In the genomic region with DNA sequence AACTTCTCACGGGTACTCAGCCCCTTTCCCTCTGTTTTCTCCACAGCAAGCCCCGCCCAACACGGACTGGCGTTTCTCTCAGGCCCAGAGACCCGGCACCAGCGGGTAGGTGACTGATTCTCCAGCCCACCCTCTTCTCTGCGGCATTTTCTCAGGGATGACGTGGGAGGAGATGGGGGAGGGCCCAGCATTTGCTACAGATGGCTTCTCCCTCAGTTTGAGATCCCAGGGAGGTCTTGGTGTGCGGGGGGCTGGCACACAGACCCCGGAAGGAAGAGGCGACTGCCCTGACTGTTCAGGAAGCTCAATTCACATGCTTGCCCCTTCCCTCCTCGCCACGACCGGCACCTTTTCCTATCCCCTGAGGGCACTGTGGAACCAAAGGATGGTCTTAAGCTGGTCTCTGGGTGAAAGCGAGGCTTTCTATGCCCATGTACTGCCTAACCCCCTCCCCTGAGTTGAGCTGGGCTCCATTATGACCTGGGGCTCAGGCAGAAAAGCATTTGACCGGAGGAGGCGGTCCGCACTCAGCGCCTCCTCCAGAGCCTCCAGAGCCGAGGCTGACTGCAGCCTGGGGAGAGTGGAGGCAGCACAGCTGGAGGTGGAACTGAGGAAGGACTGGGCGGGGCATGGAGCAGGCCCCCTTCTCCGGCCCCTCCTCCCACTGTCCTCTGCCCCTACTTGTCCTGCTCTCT, we compare ENCODE assay signal across 13 cellular contexts. TPM values are rescaled to one million over a fixed set of nuclear protein-coding genes. Genes with fewer than 3 reads are reported as not detected.
A peak's percentile ranks its signal among the peaks of the same experiment; 100 is the strongest.
DNase-seq lines count a peak whose midpoint lies in the region; ATAC-seq and TF ChIP-seq lines count a peak whose summit lies in the region.
"Had no signal": no experiment of that assay in that cellular context is flagged by ENCODE, and none has a peak within 500 bp of the region (broad histone marks: within the 10 kb centered on the region; RNA-seq: fewer than 3 reads in every experiment).

No MANE protein-coding gene starts in this region.

- ATAC-seq in GM18511 (IDR thresholded peaks at IDR 0.05; ENCODE audit: unreplicated experiment) (no peak), GM21723 (IDR thresholded peaks at IDR 0.05; ENCODE audit: unreplicated experiment) (no peak)

- H4K91ac ChIP-seq in neuronal stem cell (ENCODE audit: low read depth, low read length, poor library complexity), result peak overlapping the region; percentile 81

- H2BK12ac ChIP-seq in neuronal stem cell (ENCODE audit: low read length), result peak overlapping the region; percentile 94

- peak overlapping the region; percentile 42 to 77 (median 55) for H3K4me3 ChIP-seq in BLaER1 treated with 17β-estradiol and CSF1 and Interleukin-3, amounts not matched to agents 10 nM and 100 nM
- H3K4me3 ChIP-seq in SJCRH30, result no peak overlapping the region
- no peak overlapping the region for H3K4me3 ChIP-seq in fibroblast of mammary gland (ENCODE audit: control insufficient read depth, low read depth, low read length)
- peak overlapping the region in 1 of 2 donors; percentile 7 for H3K4me3 ChIP-seq in neuronal stem cell (ENCODE audit: low read length in 2 of 2)
- H3K4me3 ChIP-seq: tibial nerve had no signal

- peak overlapping the region; percentile 73 to 90 (median 86) for H3K9ac ChIP-seq in BLaER1 treated with 17β-estradiol and CSF1 and Interleukin-3, amounts not matched to agents 10 nM and 100 nM
- H3K9ac ChIP-seq in neuronal stem cell (ENCODE audit: low read depth, low read length, poor library complexity), result peak overlapping the region; percentile 73

- DNase-seq in SJCRH30 (no peak), fibroblast of mammary gland (ENCODE audit: low read depth) (peak; percentile 15), neuronal stem cell (ENCODE audit: low spot score) (no peak), UCSD-AML1 (lab: John Stamatoyannopoulos, UW; ENCODE audit: unreplicated experiment) (no peak), GM20000 (ENCODE audit: low spot score) (no peak)
- DNase-seq: activated CD4-positive, alpha-beta T cell treated with anti-CD3 and anti-CD28 coated beads for 4 hours; DMS153; NCI-H1092 had no signal

- H2AFZ ChIP-seq in neuronal stem cell (ENCODE audit: low read length), result peak overlapping the region; percentile 77

- H3K14ac ChIP-seq in neuronal stem cell (ENCODE audit: low read length), result no peak overlapping the region

- H3K4ac ChIP-seq in neuronal stem cell (ENCODE audit: low read length), result peak overlapping the region; percentile 62

- H3K23ac ChIP-seq in neuronal stem cell (ENCODE audit: low read depth, low read length, poor library complexity), result peak overlapping the region; percentile 14

- peaks cover 64 to 97% (median 91%) of the 10 kb centered on the region in 10 experiments for H3K4me1 ChIP-seq in BLaER1 treated with 17β-estradiol and CSF1 and Interleukin-3, amounts not matched to agents 10 nM and 100 nM
- H3K4me1 ChIP-seq in SJCRH30 (peaks cover 31% of the 10 kb centered on the region), neuronal stem cell (ENCODE audit: control insufficient read depth in 2 of 2, insufficient read depth in 1 of 2, low read depth in 1 of 2, low read length in 2 of 2) (peaks cover 22 to 30% of the 10 kb centered on the region in 2 donors)

- H2BK120ac ChIP-seq in neuronal stem cell (ENCODE audit: low read depth, low read length), result no peak overlapping the region

- no peaks in the 10 kb centered on the region for H3K27me3 ChIP-seq in BLaER1 treated with 17β-estradiol and CSF1 and Interleukin-3, amounts not matched to agents 10 nM and 100 nM
- H3K27me3 ChIP-seq in SJCRH30 (no peaks in the 10 kb centered on the region), neuronal stem cell (ENCODE audit: control insufficient read depth in 3 of 3, insufficient read depth in 3 of 3, low read depth in 1 of 3, low read length in 3 of 3) (peaks cover 0 to 10% (median 0%) of the 10 kb centered on the region in 3 experiments)
- H3K27me3 ChIP-seq: tibial nerve had no signal

- peaks cover 10% of the 10 kb centered on the region for H3K79me1 ChIP-seq in neuronal stem cell (ENCODE audit: low read depth, low read length)

- H2BK15ac ChIP-seq in neuronal stem cell (ENCODE audit: low read length), result no peak overlapping the region

- peak overlapping the region; percentile 93 to 99 (median 97) for H3K4me2 ChIP-seq in BLaER1 treated with 17β-estradiol and CSF1 and Interleukin-3, amounts not matched to agents 10 nM and 100 nM
- peak overlapping the region; percentile 56 for H3K4me2 ChIP-seq in neuronal stem cell (ENCODE audit: insufficient read depth, low read length, poor library complexity, severe bottlenecking)

- peak overlapping the region; percentile 97 for H3K18ac ChIP-seq in neuronal stem cell (ENCODE audit: low read length)

- no peaks in the 10 kb centered on the region for H3K9me3 ChIP-seq in BLaER1 treated with 17β-estradiol and CSF1 and Interleukin-3, amounts not matched to agents 10 nM and 100 nM (replicated peaks in 1 of 11)
- H3K9me3 ChIP-seq in SJCRH30 (replicated peaks) (no peaks in the 10 kb centered on the region), neuronal stem cell (replicated peaks in 1 of 2; ENCODE audit: control insufficient read depth in 2 of 2, insufficient read depth in 1 of 2, low read depth in 1 of 2, low read length in 2 of 2) (peaks cover 12 to 24% of the 10 kb centered on the region in 2 donors)
- H3K9me3 ChIP-seq: tibial nerve had no signal

- peak overlapping the region; percentile 70 for H2AK5ac ChIP-seq in neuronal stem cell (ENCODE audit: low read depth, low read length)

- H3K36me3 ChIP-seq in BLaER1 treated with 17β-estradiol and CSF1 and Interleukin-3, amounts not matched to agents 10 nM and 100 nM, result peaks cover 7 to 60% (median 42%) of the 10 kb centered on the region in 11 experiments; a peak in 19 of 22 replicates
- H3K36me3 ChIP-seq in SJCRH30 (peaks cover 60% of the 10 kb centered on the region), neuronal stem cell (replicated peaks in 1 of 2; ENCODE audit: control insufficient read depth in 2 of 2, insufficient read depth in 2 of 2, low read length in 2 of 2) (peaks cover 24 to 39% of the 10 kb centered on the region in 2 donors)

- H3K27ac ChIP-seq in BLaER1 treated with 17β-estradiol and CSF1 and Interleukin-3, amounts not matched to agents 10 nM and 100 nM, result peak overlapping the region; percentile 48 to 97 (median 92)
- peak overlapping the region; percentile 82 for H3K27ac ChIP-seq in SJCRH30
- peak overlapping the region; percentile 89 for H3K27ac ChIP-seq in neuronal stem cell (replicated peaks; ENCODE audit: low read length)
- H3K27ac ChIP-seq: tibial nerve had no signal

- H2BK5ac ChIP-seq in neuronal stem cell (ENCODE audit: low read length), result peak overlapping the region; percentile 91

- no CpG with 5 or more reads among the region's 22 CpGs for WGBS in neuronal stem cell (ENCODE audit: extremely low coverage in 2 of 2, insufficient read length in 2 of 2, insufficient replicate concordance in 1 of 2), 2 donors

- peaks cover 0 to 16% (median 6%) of the 10 kb centered on the region in 11 experiments; a peak in 9 of 22 replicates for H4K20me1 ChIP-seq in BLaER1 treated with 17β-estradiol and CSF1 and Interleukin-3, amounts not matched to agents 10 nM and 100 nM

- no peak overlapping the region for H4K8ac ChIP-seq in neuronal stem cell (ENCODE audit: low read depth, low read length)

- TF ChIP-seq CTCF in fibroblast of mammary gland (conservative IDR thresholded peaks at IDR 0.05; ENCODE audit: control insufficient read depth, insufficient read depth, low read depth, low read length) (no peak), GM20000 (IDR thresholded peaks at IDR 0.05; ENCODE audit: extremely low read depth, missing control alignments) (no peak)

RNA-seq across cellular contexts. Expression of gene PCDHGC5, which starts 6.0 kb away (rescaled TPM):
- total RNA-seq in SJCRH30 (2014; rRNA removed; shearing (Covaris generic)), result 1.3 and 2.8 TPM in 2 replicates
- 1.1 TPM for polyA plus RNA-seq in neuronal stem cell (2013, experiment 1 of 2)
- 1.1 TPM for polyA plus RNA-seq in neuronal stem cell (2013, experiment 2 of 2)
- total RNA-seq: activated T-helper 2 cell treated with anti-CD3 and anti-CD28 coated beads, Interferon-gamma antibody, Interleukin-2, Interleukin-4, amounts not matched to agents 10 μg/mL and 5 μg/mL and 100 μg/mL, durations not matched to agents 14 hours and 24 hours and 36 hours had no signal

RNA-seq across cellular contexts. Expression of gene PCDHGC4, which starts 10.1 kb away (rescaled TPM):
- 3.4 and 3.6 TPM in 2 replicates for total RNA-seq in SJCRH30 (2014; rRNA removed; shearing (Covaris generic))
- 12.3 TPM for polyA plus RNA-seq in neuronal stem cell (2013, experiment 1 of 2)
- polyA plus RNA-seq in neuronal stem cell (2013, experiment 2 of 2), result 11.6 TPM
- total RNA-seq: activated T-helper 2 cell treated with anti-CD3 and anti-CD28 coated beads, Interferon-gamma antibody, Interleukin-2, Interleukin-4, amounts not matched to agents 10 μg/mL and 5 μg/mL and 100 μg/mL, durations not matched to agents 14 hours and 24 hours and 36 hours had no signal

RNA-seq across cellular contexts. Expression of gene PCDHGC3, which starts 19.1 kb away (rescaled TPM):
- total RNA-seq in SJCRH30 (2014; rRNA removed; shearing (Covaris generic)), result 105 and 109 TPM in 2 replicates
- polyA plus RNA-seq in neuronal stem cell (2013, experiment 1 of 2), result 113 TPM
- 116 TPM for polyA plus RNA-seq in neuronal stem cell (2013, experiment 2 of 2)

Comparison
In these comparisons a context has a peak if more than half of its experiments do, and no peak if none do; other contexts are left out.
1. H3K4me3 ChIP-seq: peak in BLaER1 treated with 17β-estradiol and CSF1 and Interleukin-3, amounts not matched to agents 10 nM and 100 nM (10 of 10); none in SJCRH30 (single experiment) and fibroblast of mammary gland (single experiment).
2. Peak in every context shown above with its lines, with median percentiles within 50 percentile points of each other: H3K27ac ChIP-seq.